ENCODE assay signal across 1 cellular context in the genomic region with DNA sequence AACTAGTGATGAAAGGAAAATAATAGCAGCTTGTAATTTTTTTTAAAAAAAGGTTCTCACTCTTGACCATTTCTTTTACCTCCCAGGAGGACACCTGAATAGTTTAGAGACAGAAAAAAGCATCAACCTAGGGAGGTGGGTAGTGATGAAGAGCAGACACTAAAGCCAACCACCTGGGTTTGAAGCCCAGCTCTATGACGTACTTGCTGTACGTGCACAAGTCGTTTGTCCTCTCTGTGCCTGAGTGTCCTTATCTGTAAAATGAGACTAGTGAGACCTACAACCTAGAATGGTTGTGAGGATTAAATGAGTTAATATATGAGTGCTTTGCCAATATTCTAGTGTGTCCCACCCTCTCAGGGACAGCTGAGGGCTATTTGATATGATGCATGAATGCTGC.
TF ChIP-seq lines count a peak whose summit lies in the region.

No MANE protein-coding gene starts in this region.

TF ChIP-seq in A549, 52 proteins besides CTCF, POLR2A, EP300 and RAD21 (continued from another document):
- TF ChIP-seq PBX3 (IDR thresholded peaks at IDR 0.05) = no peak
